8 cellular contexts compared by ENCODE assay signal in the genomic region with DNA sequence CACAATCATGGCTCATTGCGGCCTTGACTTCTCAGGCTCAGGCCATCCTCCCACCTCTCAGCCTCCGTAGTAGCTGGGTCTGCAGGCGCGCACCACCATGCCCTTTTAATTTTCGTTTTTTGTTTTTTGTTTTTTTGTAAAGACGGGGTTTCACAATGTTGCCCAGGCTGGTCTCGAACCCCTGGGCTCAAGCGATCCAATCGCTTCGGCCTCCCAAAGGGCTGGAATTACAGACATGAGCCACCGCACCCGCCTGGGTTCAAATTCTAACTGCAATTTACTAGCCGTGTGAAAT. TPM values are rescaled to one million over a fixed set of nuclear protein-coding genes. Genes with fewer than 3 reads are reported as not detected.
DNase-seq lines count a peak whose midpoint lies in the region; TF ChIP-seq lines count a peak whose summit lies in the region.

No MANE protein-coding gene starts in this region.

- no peak overlapping the region for H3K27ac ChIP-seq in CD4-positive, alpha-beta memory T cell (ENCODE audit: low read depth, low read length)
- H3K27ac ChIP-seq in endodermal cell (ENCODE audit: low read depth, low read length) (no peak overlapping the region), neuronal stem cell (replicated peaks; ENCODE audit: low read length) (no peak overlapping the region)

- H3F3A ChIP-seq in Loucy (ENCODE audit: low read depth) = no peaks in the 10 kb centered on the region

- CTCF ChIA-PET in CD4-positive, alpha-beta memory T cell (lab: Charles Lee; ENCODE audit: partially characterized antibody) = interaction anchor here (0.7 to 4.0 kb wide), 15 partner anchors 9 to 569 kb away, joined by 3 to 22 read pairs (median 4); a partner anchor contains a TSS

- H3K9me2 ChIP-seq in Loucy (replicated peaks; ENCODE audit: low read depth, low read length) = no peaks in the 10 kb centered on the region

- H3K4me1 ChIP-seq in CD4-positive, alpha-beta memory T cell (ENCODE audit: insufficient read depth, low read length) = peaks cover 27% of the 10 kb centered on the region
- peaks cover 38% of the 10 kb centered on the region for H3K4me1 ChIP-seq in Loucy (ENCODE audit: insufficient read depth, low read length, poor library complexity, severe bottlenecking)
- no peaks in the 10 kb centered on the region for H3K4me1 ChIP-seq in endodermal cell (ENCODE audit: control insufficient read depth, insufficient read depth, low read length)
- peaks cover 4 to 11% of the 10 kb centered on the region in 2 donors for H3K4me1 ChIP-seq in neuronal stem cell (ENCODE audit: control insufficient read depth in 2 of 2, insufficient read depth in 1 of 2, low read depth in 1 of 2, low read length in 2 of 2)

- H3K18ac ChIP-seq in neuronal stem cell (ENCODE audit: low read length) = no peak overlapping the region

- H3K9ac ChIP-seq in Loucy (ENCODE audit: low read depth, low read length, poor library complexity, severe bottlenecking) (peak overlapping the region; percentile 89), endodermal cell (ENCODE audit: extremely low read depth, low read length, poor library complexity, severe bottlenecking) (no peak overlapping the region), neuronal stem cell (ENCODE audit: low read depth, low read length, poor library complexity) (no peak overlapping the region)

- H3K27ac Mint-ChIP-seq in CD4-positive, alpha-beta memory T cell = peak overlapping the region in 4 of 7 donors; percentile 99 to 100 (median 100)
- peak overlapping the region; percentile 38 for H3K27ac Mint-ChIP-seq in endodermal cell

- no peaks in the 10 kb centered on the region for H3K9me3 ChIP-seq in CD4-positive, alpha-beta memory T cell (ENCODE audit: control insufficient read depth in 1 of 2, low read length in 2 of 2)
- H3K9me3 ChIP-seq in Loucy (ENCODE audit: insufficient read depth, low read depth, low read length) (no peaks in the 10 kb centered on the region), endodermal cell (ENCODE audit: control insufficient read depth, low read length) (no peaks in the 10 kb centered on the region), neuronal stem cell (replicated peaks in 1 of 2; ENCODE audit: control insufficient read depth in 2 of 2, insufficient read depth in 1 of 2, low read depth in 1 of 2, low read length in 2 of 2) (no peaks in the 10 kb centered on the region)

- peak overlapping the region; percentile 83 for H3K4me2 ChIP-seq in Loucy (ENCODE audit: low read depth, low read length, poor library complexity, severe bottlenecking)
- no peak overlapping the region for H3K4me2 ChIP-seq in neuronal stem cell (ENCODE audit: insufficient read depth, low read length, poor library complexity, severe bottlenecking)

- H3K23ac ChIP-seq in neuronal stem cell (ENCODE audit: low read depth, low read length, poor library complexity) = no peak overlapping the region

- no peak overlapping the region for H2BK12ac ChIP-seq in neuronal stem cell (ENCODE audit: low read length)

- no peaks in the 10 kb centered on the region for H3K27me3 ChIP-seq in CD4-positive, alpha-beta memory T cell (ENCODE audit: insufficient read depth, low read length)
- H3K27me3 ChIP-seq in Loucy (ENCODE audit: insufficient read depth, low read length, poor library complexity, severe bottlenecking) (no peaks in the 10 kb centered on the region), endodermal cell (ENCODE audit: control insufficient read depth, insufficient read depth, low read length, poor library complexity, severe bottlenecking) (no peaks in the 10 kb centered on the region), neuronal stem cell (ENCODE audit: control insufficient read depth in 3 of 3, insufficient read depth in 3 of 3, low read depth in 1 of 3, low read length in 3 of 3) (no peaks in the 10 kb centered on the region)

- intact Hi-C loops in CD4-positive, alpha-beta memory T cell (cut with micrococcal nuclease) = loop anchor here (1.0 to 10.0 kb wide), 10 partner anchors 29 to 1320 kb away; a partner anchor contains a TSS

- H3K27me3 Mint-ChIP-seq in CD4-positive, alpha-beta memory T cell = peaks cover 0 to 5% of the 10 kb centered on the region in 2 donors
- H3K27me3 Mint-ChIP-seq in endodermal cell (ENCODE audit: insufficient read depth) = peaks cover 2% of the 10 kb centered on the region

- peaks cover 37% of the 10 kb centered on the region for H3K79me2 ChIP-seq in Loucy (ENCODE audit: insufficient read depth, low read length)

- no peaks in the 10 kb centered on the region for H3K9me3 Mint-ChIP-seq in CD4-positive, alpha-beta memory T cell
- no peaks in the 10 kb centered on the region for H3K9me3 Mint-ChIP-seq in endodermal cell

- 83 to 85% methylated on average over 8 to 13 of the region's 13 CpGs for WGBS in endodermal cell (ENCODE audit: insufficient coverage in 1 of 2, insufficient read length in 1 of 2), 2 experiments
- WGBS in neuronal stem cell (ENCODE audit: extremely low coverage in 2 of 2, insufficient read length in 2 of 2, insufficient replicate concordance in 1 of 2), 2 donors = no CpG with 5 or more reads among the region's 13 CpGs

- H2BK5ac ChIP-seq in neuronal stem cell (ENCODE audit: low read length) = no peak overlapping the region

- peaks cover 5 to 13% (median 6%) of the 10 kb centered on the region in 4 donors for H3K4me1 Mint-ChIP-seq in CD4-positive, alpha-beta memory T cell
- H3K4me1 Mint-ChIP-seq in endodermal cell = peaks cover 7% of the 10 kb centered on the region

- no peak overlapping the region for H3K14ac ChIP-seq in neuronal stem cell (ENCODE audit: low read length)

- no peak overlapping the region for H2BK15ac ChIP-seq in neuronal stem cell (ENCODE audit: low read length)

- H3K4me3 ChIP-seq in CD4-positive, alpha-beta memory T cell (ENCODE audit: low read length in 2 of 2) = no peak overlapping the region
- H3K4me3 ChIP-seq in Loucy (ENCODE audit: low read length, poor library complexity, severe bottlenecking) (peak overlapping the region; percentile 96), endodermal cell (ENCODE audit: low read length) (peak overlapping the region; percentile 93), neuronal stem cell (ENCODE audit: low read length in 2 of 2) (no peak overlapping the region)

- TF ChIP-seq CTCF in Loucy (conservative IDR thresholded peaks at IDR 0.05; ENCODE audit: low read length) (no peak), endodermal cell (conservative IDR thresholded peaks at IDR 0.05) (no peak)

- H2BK120ac ChIP-seq in neuronal stem cell (ENCODE audit: low read depth, low read length) = no peak overlapping the region

- no peak overlapping the region for H2AK5ac ChIP-seq in neuronal stem cell (ENCODE audit: low read depth, low read length)

- POLR2A ChIA-PET in CD4-positive, alpha-beta memory T cell (lab: Charles Lee; ENCODE audit: partially characterized antibody) = interaction anchor here (0.6 to 2.6 kb wide), 16 partner anchors 9 to 655 kb away, joined by 3 to 34 read pairs (median 6); a partner anchor contains a TSS

- peak overlapping the region in 5 of 8 donors; percentile 11 to 97 (median 49) for H3K4me3 Mint-ChIP-seq in CD4-positive, alpha-beta memory T cell
- H3K4me3 Mint-ChIP-seq in endodermal cell = peak overlapping the region; percentile 83

- H3K36me3 ChIP-seq in CD4-positive, alpha-beta memory T cell (ENCODE audit: insufficient read depth, low read length) = no peaks in the 10 kb centered on the region
- H3K36me3 ChIP-seq in Loucy (ENCODE audit: insufficient read depth, low read length) = no peaks in the 10 kb centered on the region
- H3K36me3 ChIP-seq in endodermal cell (ENCODE audit: control insufficient read depth, insufficient read depth, low read length) = peaks cover 6% of the 10 kb centered on the region
- peaks cover 0 to 5% of the 10 kb centered on the region in 2 donors for H3K36me3 ChIP-seq in neuronal stem cell (replicated peaks in 1 of 2; ENCODE audit: control insufficient read depth in 2 of 2, insufficient read depth in 2 of 2, low read length in 2 of 2)

- H4K8ac ChIP-seq in neuronal stem cell (ENCODE audit: low read depth, low read length) = no peak overlapping the region

- peaks cover 0 to 5% of the 10 kb centered on the region in 2 donors for H3K36me3 Mint-ChIP-seq in CD4-positive, alpha-beta memory T cell
- H3K36me3 Mint-ChIP-seq in endodermal cell (ENCODE audit: low read depth) = no peaks in the 10 kb centered on the region

- peaks cover 1% of the 10 kb centered on the region for H3K79me1 ChIP-seq in neuronal stem cell (ENCODE audit: low read depth, low read length)

- peaks cover 19% of the 10 kb centered on the region for H4K20me1 ChIP-seq in Loucy (ENCODE audit: insufficient read depth, low read length, poor library complexity, severe bottlenecking)

- DNase-seq in CD4-positive, alpha-beta memory T cell = no peak
- no peak for DNase-seq in endodermal cell
- no peak for DNase-seq in neuronal stem cell (ENCODE audit: low spot score)
- no peak for DNase-seq in stimulated activated CD4-positive, alpha-beta T cell treated with anti-CD3 and anti-CD28 coated beads, Interleukin-15, amount 100 ng/mL, for 24 hours
- no peak for DNase-seq in SHP77 (lab: John Stamatoyannopoulos, UW)
- DNase-seq in DMS53 treated with DMSO at 0.1 percent for 48 hours (lab: John Stamatoyannopoulos, UW; ENCODE audit: unreplicated experiment) = no peak
- no peak for DNase-seq in glomerular visceral epithelial cell (ENCODE audit: extremely low spot score)

- H3K4ac ChIP-seq in neuronal stem cell (ENCODE audit: low read length) = no peak overlapping the region

- H2AFZ ChIP-seq in Loucy (ENCODE audit: low read length) = peak overlapping the region; percentile 96
- peak overlapping the region; percentile 95 for H2AFZ ChIP-seq in neuronal stem cell (ENCODE audit: low read length)

- H4K91ac ChIP-seq in neuronal stem cell (ENCODE audit: low read depth, low read length, poor library complexity) = no peak overlapping the region

RNA-seq across cellular contexts. Expression of a gene that starts 12.3 kb away (rescaled TPM):
- 100 to 1,000 TPM; 105 to 115 TPM for total RNA-seq in CD4-positive, alpha-beta memory T cell
- polyA plus RNA-seq in CD4-positive, alpha-beta memory T cell = 10 to 100 TPM; 24.4 to 78.0 TPM
- 100 to 1,000 TPM; 159 to 213 TPM for total RNA-seq in endodermal cell
- polyA plus RNA-seq in endodermal cell (2013, experiment 1 of 2) = 157 TPM
- 131 TPM for polyA plus RNA-seq in endodermal cell (2013, experiment 2 of 2)
- 127 TPM for polyA plus RNA-seq in neuronal stem cell (2013, experiment 1 of 2)
- polyA plus RNA-seq in neuronal stem cell (2013, experiment 2 of 2) = 131 TPM

RNA-seq across cellular contexts. Expression of a gene that starts 29.0 kb away (rescaled TPM):
- total RNA-seq in CD4-positive, alpha-beta memory T cell = 1 to 10 TPM; 5.3 to 7.5 TPM
- 1 to 10 TPM; 1.5 to 1.6 TPM for polyA plus RNA-seq in CD4-positive, alpha-beta memory T cell
- total RNA-seq in endodermal cell = 1 to 10 TPM; 3.8 to 4.8 TPM
- polyA plus RNA-seq in endodermal cell (2013, experiment 1 of 2) = 6.2 TPM
- 4.3 TPM for polyA plus RNA-seq in endodermal cell (2013, experiment 2 of 2)
- 9.5 TPM for polyA plus RNA-seq in neuronal stem cell (2013, experiment 1 of 2)
- polyA plus RNA-seq in neuronal stem cell (2013, experiment 2 of 2) = 9.0 TPM

RNA-seq across cellular contexts. Expression of a gene that starts 29.1 kb away (rescaled TPM):
- 10 to 100 TPM; 36.3 to 41.0 TPM for total RNA-seq in CD4-positive, alpha-beta memory T cell
- polyA plus RNA-seq in CD4-positive, alpha-beta memory T cell = 100 to 1,000 TPM in 1 of 2 donors, 10 to 100 TPM in 1; 56.1 to 107 TPM
- 10 to 100 TPM; 43.1 to 69.4 TPM for total RNA-seq in endodermal cell
- polyA plus RNA-seq in endodermal cell (2013, experiment 1 of 2) = 75.7 TPM
- 65.9 TPM for polyA plus RNA-seq in endodermal cell (2013, experiment 2 of 2)
- polyA plus RNA-seq in neuronal stem cell (2013, experiment 1 of 2) = 53.6 TPM
- 50.0 TPM for polyA plus RNA-seq in neuronal stem cell (2013, experiment 2 of 2)

RNA-seq across cellular contexts. Expression of a gene that starts 49.2 kb away (rescaled TPM):
- 10 to 100 TPM; 10.9 to 11.5 TPM for total RNA-seq in CD4-positive, alpha-beta memory T cell
- polyA plus RNA-seq in CD4-positive, alpha-beta memory T cell = 1 to 10 TPM in 1 of 2 donors, under 1 TPM in 1; 0.25 to 3.4 TPM
- total RNA-seq in endodermal cell = 1 to 10 TPM; 2.5 to 3.7 TPM
- 2.0 TPM for polyA plus RNA-seq in endodermal cell (2013, experiment 1 of 2)
- polyA plus RNA-seq in endodermal cell (2013, experiment 2 of 2) = 1.7 TPM
- polyA plus RNA-seq in neuronal stem cell (2013, experiment 1 of 2) = 1.2 TPM
- 1.1 TPM for polyA plus RNA-seq in neuronal stem cell (2013, experiment 2 of 2)

RNA-seq across cellular contexts. Expression of a gene that starts 49.3 kb away (rescaled TPM):
- total RNA-seq in CD4-positive, alpha-beta memory T cell = not detected
- under 1 TPM in 1 of 2 donors, not detected in 1; 0.14 TPM for polyA plus RNA-seq in CD4-positive, alpha-beta memory T cell
- 100 to 1,000 TPM in 1 of 2 donors, 10 to 100 TPM in 1; 83.6 to 117 TPM for total RNA-seq in endodermal cell
- polyA plus RNA-seq in endodermal cell (2013, experiment 1 of 2) = 35.7 TPM
- 34.4 TPM for polyA plus RNA-seq in endodermal cell (2013, experiment 2 of 2)
- polyA plus RNA-seq in neuronal stem cell (2013, experiment 1 of 2) = 20.6 TPM
- polyA plus RNA-seq in neuronal stem cell (2013, experiment 2 of 2) = 20.1 TPM

Comparison
In these comparisons a context has a peak if more than half of its experiments do, and no peak if none do; other contexts are left out.
1. H3K4me3 ChIP-seq: peak in Loucy (single experiment) and endodermal cell (single experiment); none in CD4-positive, alpha-beta memory T cell (0 of 2) and neuronal stem cell (0 of 2).